ENCODE assay signal across 28 cellular contexts in the genomic region with DNA sequence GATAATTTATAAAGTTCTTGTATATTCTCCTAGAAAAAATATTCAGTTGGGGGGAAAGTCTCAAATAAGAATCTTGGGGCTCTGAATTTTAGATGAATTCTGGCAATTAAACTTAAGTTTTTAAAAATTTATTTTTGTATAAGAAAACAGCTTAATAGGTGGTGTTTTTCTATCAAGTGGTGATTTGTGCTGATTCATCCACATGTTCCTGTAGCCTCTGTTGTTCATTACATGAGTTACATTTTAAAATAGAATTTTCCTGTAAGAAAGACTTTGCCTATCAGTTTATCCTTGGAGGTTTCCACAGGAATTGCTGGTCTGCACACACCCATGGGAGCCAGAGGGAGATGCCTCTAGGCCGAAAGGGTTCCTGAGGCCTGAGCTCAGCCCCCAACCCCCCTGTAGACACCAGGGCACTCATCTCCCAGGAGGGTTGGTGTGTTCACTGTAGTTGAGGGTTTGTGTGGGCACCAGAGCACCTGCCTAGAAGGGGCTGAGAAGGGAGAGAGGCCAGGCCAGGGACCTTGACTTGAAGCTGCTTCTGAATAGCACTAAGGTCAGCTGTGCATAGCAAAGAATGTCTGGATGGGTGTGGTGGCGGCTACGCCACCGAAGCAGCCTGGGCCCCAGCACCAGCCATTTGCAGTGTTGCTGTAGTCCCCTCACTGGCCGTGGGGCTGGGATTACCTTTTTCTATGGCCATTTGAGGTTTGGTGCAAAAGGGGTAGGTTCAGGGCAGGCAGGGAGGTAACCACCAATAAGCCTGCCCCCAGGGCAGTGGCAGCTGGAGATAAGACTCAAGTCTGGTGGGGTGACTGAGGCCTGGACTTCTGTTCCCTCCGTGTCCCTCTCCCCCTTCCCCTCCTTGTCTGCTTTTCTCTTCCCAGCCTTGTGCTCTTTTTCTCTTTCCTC. TPM values are rescaled to one million over a fixed set of nuclear protein-coding genes. Genes with fewer than 3 reads are reported as not detected.
A peak's percentile ranks its signal among the peaks of the same experiment; 100 is the strongest.
DNase-seq lines count a peak whose midpoint lies in the region; ATAC-seq, FAIRE-seq and TF ChIP-seq lines count a peak whose summit lies in the region.
"Had no signal": no experiment of that assay in that cellular context is flagged by ENCODE, and none has a peak within 500 bp of the region (broad histone marks: within the 10 kb centered on the region; RNA-seq: fewer than 3 reads in every experiment).

No MANE protein-coding gene starts in this region.

- no peak for TF ChIP-seq RAD21 in K562 (CRISPR knock-in tag; conservative IDR thresholded peaks at IDR 0.05 in 1 of 2, IDR thresholded peaks at IDR 0.05 in 1 of 2)

- H3K9ac ChIP-seq in K562 (ENCODE audit: insufficient read depth in 1 of 2, low read depth in 2 of 2, low read length in 2 of 2) = peak overlapping the region; percentile 69 to 87
- peak overlapping the region; percentile 36 for H3K9ac ChIP-seq in mesenchymal stem cell (ENCODE audit: low read length)

- H4K91ac ChIP-seq in mesenchymal stem cell (ENCODE audit: low read length) = peak overlapping the region; percentile 45

- no peak overlapping the region for H3K18ac ChIP-seq in mesenchymal stem cell (ENCODE audit: low read depth in 1 of 2, low read length in 2 of 2)

- no peak overlapping the region for H3K4me3 Mint-ChIP-seq in activated T-cell treated with anti-CD3 and anti-CD28 coated beads, Interleukin-2, amount 50 U/mL, for 72 hours
- H3K4me3 Mint-ChIP-seq: activated CD4-positive, alpha-beta T cell treated with anti-CD3 and anti-CD28 coated beads for 36 hours; nephron progenitor cell had no signal

- intact Hi-C loops in K562 (cut with micrococcal nuclease) (no loop called here), left ventricle myocardium inferior (cut with micrococcal nuclease) (no loop called here), ovary (cut with DNase I) (no loop called here), body of pancreas (cut with DNase I) (no loop called here)

- CTCF ChIA-PET in K562 (lab: Yijun Ruan, JAX; ENCODE audit: low intra/inter-chr PET ratio) = no interaction called here

- H2BK120ac ChIP-seq in mesenchymal stem cell (ENCODE audit: low read depth, low read length) = no peak overlapping the region

- H3K4me3 ChIP-seq in K562 = no peak overlapping the region
- H3K4me3 ChIP-seq in mesenchymal stem cell (ENCODE audit: insufficient read depth in 1 of 2, low read depth in 1 of 2, low read length in 2 of 2) = no peak overlapping the region
- H3K4me3 ChIP-seq in left ventricle myocardium inferior = no peak overlapping the region
- H3K4me3 ChIP-seq in ovary = no peak overlapping the region
- no peak overlapping the region for H3K4me3 ChIP-seq in body of pancreas
- H3K4me3 ChIP-seq: GM12878, skin epidermis, tibial artery had no signal

- WGBS in K562 (ENCODE audit: insufficient coverage, low coverage, missing lambda C conversion rate) = 20% methylated on average over 5 of the region's 6 CpGs
- 81% methylated on average over 6 of the region's 6 CpGs for WGBS in mesenchymal stem cell
- 80 to 82% (median 81%) methylated on average over 6 of the region's 6 CpGs for WGBS in ovary, 3 donors
- WGBS in body of pancreas, 2 donors = 84 to 92% methylated on average over 6 of the region's 6 CpGs

- no peak overlapping the region for H2BK5ac ChIP-seq in mesenchymal stem cell (ENCODE audit: low read depth, low read length, poor library complexity, severe bottlenecking)

- H3K27me3 ChIP-seq in K562 (ENCODE audit: control insufficient read depth in 2 of 2, insufficient read depth in 2 of 2, low read length in 2 of 2) (no peaks in the 10 kb centered on the region), mesenchymal stem cell (ENCODE audit: control insufficient read depth in 1 of 2, insufficient read depth in 1 of 2, low read length in 2 of 2) (peaks cover 0 to 3% of the 10 kb centered on the region in 2 experiments), left ventricle myocardium inferior (ENCODE audit: low read depth) (no peaks in the 10 kb centered on the region), ovary (no peaks in the 10 kb centered on the region), body of pancreas (no peaks in the 10 kb centered on the region)
- H3K27me3 ChIP-seq: tibial artery had no signal

- no peak overlapping the region for H3K14ac ChIP-seq in mesenchymal stem cell (ENCODE audit: low read length in 2 of 2)

- H3K4me2 ChIP-seq in K562 (ENCODE audit: insufficient read depth, low read length) = peak overlapping the region; percentile 75
- no peak overlapping the region for H3K4me2 ChIP-seq in mesenchymal stem cell (ENCODE audit: low read length, poor library complexity, severe bottlenecking)

- no peaks in the 10 kb centered on the region for H3K27me3 Mint-ChIP-seq in activated T-cell treated with anti-CD3 and anti-CD28 coated beads, Interleukin-2, amount 50 U/mL, for 72 hours (ENCODE audit: low read depth)
- H3K27me3 Mint-ChIP-seq: activated CD4-positive, alpha-beta T cell treated with anti-CD3 and anti-CD28 coated beads for 36 hours had no signal

- H3K9me3 ChIP-seq in K562 (replicated peaks; ENCODE audit: control insufficient read depth, insufficient read depth, low read depth, low read length) (no peaks in the 10 kb centered on the region), mesenchymal stem cell (ENCODE audit: control insufficient read depth, low read length) (no peaks in the 10 kb centered on the region), left ventricle myocardium inferior (replicated peaks) (no peaks in the 10 kb centered on the region), ovary (no peaks in the 10 kb centered on the region), body of pancreas (no peaks in the 10 kb centered on the region)
- H3K9me3 ChIP-seq: tibial artery had no signal

- no peaks in the 10 kb centered on the region for H3K4me1 Mint-ChIP-seq in activated T-cell treated with anti-CD3 and anti-CD28 coated beads, Interleukin-2, amount 50 U/mL, for 72 hours (ENCODE audit: low read depth)
- H3K4me1 Mint-ChIP-seq: activated CD4-positive, alpha-beta T cell treated with anti-CD3 and anti-CD28 coated beads for 36 hours; nephron progenitor cell had no signal

- H3K79me2 ChIP-seq in K562 (ENCODE audit: control insufficient read depth, insufficient read depth, low read length) = no peaks in the 10 kb centered on the region

- BruUV-seq in K562 (replicated peaks; lab: Mats Ljungman, UMichigan) = no TSS peak

- peak overlapping the region; percentile 21 for H4K8ac ChIP-seq in mesenchymal stem cell (ENCODE audit: low read length)

- ATAC-seq in activated T-cell treated with anti-CD3 and anti-CD28 coated beads, Interleukin-2, amount 50 U/mL, for 72 hours (replicated peaks in 1 of 2) = no peak
- peak; percentile 87 for ATAC-seq in K562
- no peak for ATAC-seq in body of pancreas
- ATAC-seq in GM18867 (IDR thresholded peaks at IDR 0.05; ENCODE audit: unreplicated experiment) = no peak
- ATAC-seq: activated CD4-positive, alpha-beta T cell treated with anti-CD3 and anti-CD28 coated beads for 36 hours; GM12878; HepG2; left lobe of liver had no signal

- FAIRE-seq in K562 (lab: Jason Lieb, UNC) = peak; percentile 93
- FAIRE-seq: GM12878, HepG2 had no signal

- H3K4ac ChIP-seq in mesenchymal stem cell (ENCODE audit: low read depth in 1 of 2, low read length in 2 of 2) = no peak overlapping the region

- H2BK12ac ChIP-seq in mesenchymal stem cell (ENCODE audit: low read length in 2 of 2) = no peak overlapping the region

- H3K27ac ChIP-seq in K562 (ENCODE audit: extremely low read depth, low read depth, low read length) (peak overlapping the region; percentile 82), mesenchymal stem cell (ENCODE audit: low read length, poor library complexity, severe bottlenecking) (peak overlapping the region; percentile 30), left ventricle myocardium inferior (replicated peaks) (no peak overlapping the region), ovary (no peak overlapping the region), body of pancreas (no peak overlapping the region)
- H3K27ac ChIP-seq: tibial artery had no signal

- H3K79me1 ChIP-seq in mesenchymal stem cell (replicated peaks; ENCODE audit: low read length, poor library complexity, severe bottlenecking) = no peaks in the 10 kb centered on the region

- in situ Hi-C loops in K562 (cut with MboI) = no loop called here

- TF ChIP-seq POLR2A in K562 (conservative IDR thresholded peaks at IDR 0.05) (peak; percentile 49), ovary (IDR thresholded peaks at IDR 0.05) (no peak), body of pancreas (IDR thresholded peaks at IDR 0.05) (no peak)

- no peak overlapping the region for H3K23ac ChIP-seq in mesenchymal stem cell (ENCODE audit: low read length in 2 of 2)

- TF ChIP-seq EP300 in K562 (IDR thresholded peaks at IDR 0.05; ENCODE audit: low read length) (no peak; the same call in 1 of the 2 replicates), ovary (IDR thresholded peaks at IDR 0.05) (no peak)

- H3K27ac Mint-ChIP-seq in activated T-cell treated with anti-CD3 and anti-CD28 coated beads, Interleukin-2, amount 50 U/mL, for 72 hours = peak overlapping the region; percentile 46
- H3K27ac Mint-ChIP-seq: activated CD4-positive, alpha-beta T cell treated with anti-CD3 and anti-CD28 coated beads for 36 hours; activated T-helper 2 cell treated with anti-CD3 and anti-CD28 coated beads, Interferon-gamma antibody, Interleukin-2, Interleukin-4, amounts not matched to agents 10 μg/mL and 5 μg/mL and 100 μg/mL, durations not matched to agents 14 hours and 24 hours and 36 hours; nephron progenitor cell had no signal

- H2AFZ ChIP-seq in K562 (ENCODE audit: low read depth, low read length) (peak overlapping the region; percentile 92), mesenchymal stem cell (ENCODE audit: low read depth, low read length) (no peak overlapping the region)

- H3K9me1 ChIP-seq in K562 (ENCODE audit: control insufficient read depth, insufficient read depth, low read length) = no peaks in the 10 kb centered on the region

- peak overlapping the region; percentile 27 for H2BK15ac ChIP-seq in mesenchymal stem cell (ENCODE audit: low read depth, poor library complexity, severe bottlenecking)

- no peaks in the 10 kb centered on the region for H4K20me1 ChIP-seq in K562 (replicated peaks; ENCODE audit: control insufficient read depth, insufficient read depth, low read length)

- TF ChIP-seq CTCF in K562 (IDR thresholded peaks at IDR 0.05 in 2 of 3, conservative IDR thresholded peaks at IDR 0.05 in 1 of 3; ENCODE audit: insufficient read depth in 2 of 3, low read depth in 1 of 3, low read length in 3 of 3) (no peak), left ventricle myocardium inferior (IDR thresholded peaks at IDR 0.05; ENCODE audit: borderline replicate concordance) (no peak), ovary (IDR thresholded peaks at IDR 0.05) (no peak), body of pancreas (IDR thresholded peaks at IDR 0.05) (no peak)

- POLR2A ChIA-PET in K562 (lab: Yijun Ruan, JAX) = interaction anchor here (0.7 to 2.2 kb wide), 5 partner anchors 10 to 25 kb away, joined by 3 to 9 read pairs (median 5); a partner anchor contains a TSS

- H3K4me1 ChIP-seq in K562 (replicated peaks in 1 of 2; ENCODE audit: control insufficient read depth in 2 of 2, insufficient read depth in 2 of 2, low read length in 2 of 2) (peaks cover 20 to 28% of the 10 kb centered on the region in 2 experiments), mesenchymal stem cell (ENCODE audit: control insufficient read depth, insufficient read depth, low read depth, low read length) (peaks cover 8% of the 10 kb centered on the region), left ventricle myocardium inferior (peaks cover 3% of the 10 kb centered on the region), ovary (ENCODE audit: insufficient read depth) (no peaks in the 10 kb centered on the region), body of pancreas (no peaks in the 10 kb centered on the region)
- H3K4me1 ChIP-seq: tibial artery had no signal

- peaks cover 23% of the 10 kb centered on the region; the same call in 2 of the 3 replicates for H3K36me3 ChIP-seq in K562 (ENCODE audit: control insufficient read depth, insufficient read depth, low read length)
- H3K36me3 ChIP-seq in mesenchymal stem cell (ENCODE audit: control insufficient read depth in 1 of 2, insufficient read depth in 2 of 2, low read depth in 1 of 2, low read length in 2 of 2) = peaks cover 14 to 32% of the 10 kb centered on the region in 2 experiments
- peaks cover 72% of the 10 kb centered on the region for H3K36me3 ChIP-seq in left ventricle myocardium inferior
- no peaks in the 10 kb centered on the region for H3K36me3 ChIP-seq in ovary
- peaks cover 0 to under 1% of the 10 kb centered on the region in 2 donors for H3K36me3 ChIP-seq in body of pancreas (replicated peaks in 1 of 2; ENCODE audit: insufficient read depth in 1 of 2, low read depth in 2 of 2)

- no peak for DNase-seq in activated T-cell treated with anti-CD3 and anti-CD28 coated beads, Interleukin-2, amount 50 U/mL, for 72 hours
- no peak for DNase-seq in activated T-cell treated with anti-CD3 and anti-CD28 coated beads, Interleukin-2, amount 50 U/mL, for 1 hour
- peak; percentile 56 to 85 (median 70) for DNase-seq in K562 (ENCODE audit: extremely low read depth in 1 of 4, low spot score in 3 of 4)
- DNase-seq in mesenchymal stem cell = no peak
- DNase-seq in left ventricle myocardium inferior = no peak
- DNase-seq in ovary = no peak
- DNase-seq in body of pancreas = no peak
- DNase-seq: activated CD4-positive, alpha-beta T cell treated with anti-CD3 and anti-CD28 coated beads for 36 hours; AML-193; cortex of kidney; DMS53; head of caudate nucleus; NCI-H1092 treated with DMSO at 0.1 percent for 48 hours; NCI-H2081 treated with DMSO at 0.1 percent for 48 hours; NCI-H82; nephron progenitor cell; SHP77; stimulated activated naive CD4-positive, alpha-beta T cell; tibial artery had no signal

- H3K36me3 Mint-ChIP-seq in activated T-cell treated with anti-CD3 and anti-CD28 coated beads, Interleukin-2, amount 50 U/mL, for 72 hours (ENCODE audit: insufficient read depth in 2 of 2) = peaks cover 0 to 8% of the 10 kb centered on the region in 2 donors

- H2AK5ac ChIP-seq in mesenchymal stem cell (ENCODE audit: low read length, severe bottlenecking) = peak overlapping the region; percentile 54

- no peaks in the 10 kb centered on the region for H3K9me3 Mint-ChIP-seq in activated T-cell treated with anti-CD3 and anti-CD28 coated beads, Interleukin-2, amount 50 U/mL, for 72 hours
- H3K9me3 Mint-ChIP-seq: activated T-helper 2 cell treated with anti-CD3 and anti-CD28 coated beads, Interferon-gamma antibody, Interleukin-2, Interleukin-4, amounts not matched to agents 10 μg/mL and 5 μg/mL and 100 μg/mL, durations not matched to agents 14 hours and 24 hours and 36 hours; nephron progenitor cell had no signal

RNA-seq across cellular contexts. Expression of a gene that starts 11.9 kb away (rescaled TPM):
- total RNA-seq in activated T-cell treated with anti-CD3 and anti-CD28 coated beads, Interleukin-2, amount 50 U/mL, for 72 hours = 10 to 100 TPM; 30.7 to 36.4 TPM
- total RNA-seq in K562 (2011; cell fraction: chromatin; rRNA removed; ENCODE audit: low replicate concordance) = 0.12 and 0.23 TPM in 2 replicates
- total RNA-seq in K562 (2011; cell fraction: nucleolus; rRNA removed) = 0.33 TPM in 1 of 2 replicates, not detected in the other
- 0.15 TPM in 1 of 2 replicates, not detected in the other for total RNA-seq in K562 (2011; cell fraction: nucleoplasm; rRNA removed)
- total RNA-seq in K562 (2014; rRNA removed) = not detected in 2 replicates
- total RNA-seq in K562 (2014; rRNA removed; fragmentation: Illumina TruSeq; extraction: Trizol) = 0.11 TPM in 1 of 2 replicates, not detected in the other
- 0.08 TPM in 1 of 2 replicates, not detected in the other for total RNA-seq in K562 (2015; rRNA removed; fragmentation: Illumina TruSeq; extraction: Trizol)
- 0.16 and 0.25 TPM in 2 replicates for total RNA-seq in K562 (2021)
- 0.05 and 0.15 TPM in 2 replicates for polyA plus RNA-seq in K562 (2011; rRNA removed)
- 0.03 TPM in 1 of 2 replicates, not detected in the other for polyA plus RNA-seq in K562 (2011; cell fraction: cytosol; rRNA removed)
- polyA plus RNA-seq in K562 (2011; cell fraction: nucleus; rRNA removed) = 0.28 and 0.50 TPM in 2 replicates
- polyA plus RNA-seq in K562 (2012) = 0.33 and 0.56 TPM in 2 replicates
- not detected in 2 replicates for polyA plus RNA-seq in K562 (2014; fragmentation: Illumina TruSeq; extraction: Trizol)
- 1 to 10 TPM in 1 of 2 experiments, under 1 TPM in 1; 0.56 to 1.0 TPM for polyA plus RNA-seq in K562 (2014; fragmentation: Nextera tagmentation; extraction: Ambion mirVana)
- 0.09 TPM in 1 of 2 replicates, not detected in the other for polyA plus RNA-seq in K562 (2014; rRNA removed)
- 0.21 TPM in 1 of 2 replicates, not detected in the other for polyA minus RNA-seq in K562 (2011; rRNA and poly(A)+ RNA removed)
- 1.1 and 3.1 TPM in 2 replicates for polyA minus RNA-seq in K562 (2011; cell fraction: cytosol; rRNA and poly(A)+ RNA removed)
- 0.11 and 0.40 TPM in 2 replicates for polyA minus RNA-seq in K562 (2011; cell fraction: nucleus; rRNA and poly(A)+ RNA removed)
- 0.12 TPM for polyA plus RNA-seq in mesenchymal stem cell (2013, experiment 1 of 2)
- polyA plus RNA-seq in mesenchymal stem cell (2013, experiment 2 of 2) = 0.05 TPM
- 115 TPM for total RNA-seq in left ventricle myocardium inferior
- total RNA-seq in ovary = 10 to 100 TPM in 4 of 7 donors, 1 to 10 TPM in 3; 4.9 to 18.0 (median 12.2) TPM
- 10 to 100 TPM in 1 of 2 donors, 1 to 10 TPM in 1; 7.3 to 23.7 TPM for polyA plus RNA-seq in ovary
- total RNA-seq in body of pancreas = 1 to 10 TPM; 5.9 to 8.0 TPM
- total RNA-seq: A172, HepG2, OCI-LY7 had no signal
- polyA plus RNA-seq: HepG2 had no signal

RNA-seq across cellular contexts. Expression of a gene that starts 23.1 kb away (rescaled TPM):
- total RNA-seq in activated T-cell treated with anti-CD3 and anti-CD28 coated beads, Interleukin-2, amount 50 U/mL, for 72 hours = 10 to 100 TPM; 31.0 to 31.3 TPM
- 61.2 and 107 TPM in 2 replicates for total RNA-seq in K562 (2011; cell fraction: chromatin; rRNA removed; ENCODE audit: low replicate concordance)
- 40.1 and 43.9 TPM in 2 replicates for total RNA-seq in K562 (2011; cell fraction: nucleolus; rRNA removed)
- 76.0 and 92.8 TPM in 2 replicates for total RNA-seq in K562 (2011; cell fraction: nucleoplasm; rRNA removed)
- total RNA-seq in K562 (2014; rRNA removed) = 99.3 and 118 TPM in 2 replicates
- total RNA-seq in K562 (2014; rRNA removed; fragmentation: Illumina TruSeq; extraction: Trizol) = 139 and 146 TPM in 2 replicates
- total RNA-seq in K562 (2015; rRNA removed; fragmentation: Illumina TruSeq; extraction: Trizol) = 152 and 164 TPM in 2 replicates
- total RNA-seq in K562 (2021) = 79.5 and 87.3 TPM in 2 replicates
- polyA plus RNA-seq in K562 (2011; rRNA removed) = 158 and 224 TPM in 2 replicates
- polyA plus RNA-seq in K562 (2011; cell fraction: cytosol; rRNA removed) = 108 and 162 TPM in 2 replicates
- 96.8 and 114 TPM in 2 replicates for polyA plus RNA-seq in K562 (2011; cell fraction: nucleus; rRNA removed)
- 60.8 and 135 TPM in 2 replicates for polyA plus RNA-seq in K562 (2012)
- 124 and 127 TPM in 2 replicates for polyA plus RNA-seq in K562 (2014; fragmentation: Illumina TruSeq; extraction: Trizol)
- polyA plus RNA-seq in K562 (2014; fragmentation: Nextera tagmentation; extraction: Ambion mirVana) = 100 to 1,000 TPM; 352 to 389 TPM
- polyA plus RNA-seq in K562 (2014; rRNA removed) = 140 and 168 TPM in 2 replicates
- 124 and 180 TPM in 2 replicates for polyA minus RNA-seq in K562 (2011; rRNA and poly(A)+ RNA removed)
- polyA minus RNA-seq in K562 (2011; cell fraction: cytosol; rRNA and poly(A)+ RNA removed) = 51.6 and 80.3 TPM in 2 replicates
- 30.0 and 50.1 TPM in 2 replicates for polyA minus RNA-seq in K562 (2011; cell fraction: nucleus; rRNA and poly(A)+ RNA removed)
- polyA plus RNA-seq in mesenchymal stem cell (2013, experiment 1 of 2) = 29.0 TPM
- polyA plus RNA-seq in mesenchymal stem cell (2013, experiment 2 of 2) = 29.2 TPM
- 24.6 TPM for total RNA-seq in left ventricle myocardium inferior
- 10 to 100 TPM; 38.1 to 52.3 (median 43.5) TPM for total RNA-seq in ovary
- polyA plus RNA-seq in ovary = 10 to 100 TPM; 51.3 to 63.5 TPM
- 10 to 100 TPM; 30.3 to 31.4 TPM for total RNA-seq in body of pancreas

RNA-seq across cellular contexts. Expression of a gene that starts 41.9 kb away (rescaled TPM):
- under 1 TPM in 1 of 2 donors, not detected in 1; 0.32 TPM for total RNA-seq in activated T-cell treated with anti-CD3 and anti-CD28 coated beads, Interleukin-2, amount 50 U/mL, for 72 hours
- 9.2 and 9.5 TPM in 2 replicates for total RNA-seq in K562 (2011; cell fraction: chromatin; rRNA removed; ENCODE audit: low replicate concordance)
- total RNA-seq in K562 (2011; cell fraction: nucleolus; rRNA removed) = 5.3 and 7.0 TPM in 2 replicates
- total RNA-seq in K562 (2011; cell fraction: nucleoplasm; rRNA removed) = 7.6 and 8.9 TPM in 2 replicates
- total RNA-seq in K562 (2014; rRNA removed) (2.5 and 3.3 TPM in 2 replicates), K562 (2014; rRNA removed; fragmentation: Illumina TruSeq; extraction: Trizol) (3.1 and 3.7 TPM in 2 replicates), K562 (2015; rRNA removed; fragmentation: Illumina TruSeq; extraction: Trizol) (0.83 TPM in 2 replicates), K562 (2021) (2.6 and 3.3 TPM in 2 replicates), left ventricle myocardium inferior (0.25 TPM), ovary (1 to 10 TPM in 1 of 7 donors, under 1 TPM in 4, not detected in 2; 0.15 to 2.2 (median 0.57) TPM), body of pancreas (not detected)
- polyA plus RNA-seq in K562 (2011; rRNA removed) (1.2 and 2.0 TPM in 2 replicates), K562 (2014; fragmentation: Illumina TruSeq; extraction: Trizol) (4.8 and 6.4 TPM in 2 replicates), K562 (2014; fragmentation: Nextera tagmentation; extraction: Ambion mirVana) (under 1 TPM; 0.36 to 0.75 TPM), K562 (2014; rRNA removed) (4.6 and 5.0 TPM in 2 replicates), ovary (under 1 TPM; 0.30 to 0.45 TPM)
- polyA plus RNA-seq in K562 (2011; cell fraction: cytosol; rRNA removed) = 1.9 and 4.0 TPM in 2 replicates
- polyA plus RNA-seq in K562 (2011; cell fraction: nucleus; rRNA removed) = 3.7 and 12.6 TPM in 2 replicates
- 1.3 and 1.4 TPM in 2 replicates for polyA plus RNA-seq in K562 (2012)
- polyA minus RNA-seq in K562 (2011; rRNA and poly(A)+ RNA removed) = 0.72 and 3.4 TPM in 2 replicates
- 1.1 TPM in 1 of 2 replicates, not detected in the other for polyA minus RNA-seq in K562 (2011; cell fraction: cytosol; rRNA and poly(A)+ RNA removed)
- polyA minus RNA-seq in K562 (2011; cell fraction: nucleus; rRNA and poly(A)+ RNA removed) = 3.0 and 5.5 TPM in 2 replicates
- polyA plus RNA-seq in mesenchymal stem cell (2013, experiment 1 of 2) = 0.03 TPM
- polyA plus RNA-seq in mesenchymal stem cell (2013, experiment 2 of 2) = not detected
- total RNA-seq: A172, left lobe of liver, posterior vena cava had no signal

Comparison
In these comparisons a context has a peak if more than half of its experiments do, and no peak if none do; other contexts are left out.
1. DNase-seq: peak in K562 (4 of 4); none in activated T-cell treated with anti-CD3 and anti-CD28 coated beads, Interleukin-2, amount 50 U/mL, for 72 hours (0 of 2), activated T-cell treated with anti-CD3 and anti-CD28 coated beads, Interleukin-2, amount 50 U/mL, for 1 hour (single experiment), mesenchymal stem cell (single experiment), left ventricle myocardium inferior (single experiment), ovary (0 of 5) and body of pancreas (0 of 4).
2. H3K27ac ChIP-seq: peak in K562 (single experiment) and mesenchymal stem cell (single experiment); none in left ventricle myocardium inferior (single experiment), ovary (0 of 2) and body of pancreas (0 of 4).
3. RNA of a gene that starts 11.9 kb away (total RNA-seq): 115 TPM in left ventricle myocardium inferior (single experiment), 30.7 to 36.4 TPM in activated T-cell treated with anti-CD3 and anti-CD28 coated beads, Interleukin-2, amount 50 U/mL, for 72 hours, 4.9 to 18.0 TPM in ovary and 5.9 to 8.0 TPM in body of pancreas; 0.08 to 0.33 TPM in K562; every median in the first group is over 4 times any median in the second.